In genomic region chr15:75067123-75067854, GRCh38 we compare ENCODE assay signal across 8 cellular contexts. TPM values are rescaled to one million over a fixed set of nuclear protein-coding genes. Genes with fewer than 3 reads are reported as not detected.
DNase-seq lines count a peak whose midpoint lies in the region; ATAC-seq and TF ChIP-seq lines count a peak whose summit lies in the region.

No MANE protein-coding gene starts in this region.

- no peaks in the 10 kb centered on the region for H3K27me3 ChIP-seq in uterus
- no peaks in the 10 kb centered on the region for H3K27me3 ChIP-seq in stomach

- H3K36me3 ChIP-seq in uterus (no peaks in the 10 kb centered on the region), stomach (no peaks in the 10 kb centered on the region)

- POLR2A ChIA-PET in T-cell (lab: Charles Lee): no interaction called here

- WGBS in stomach, 5 donors: 69 to 82% (median 73%) methylated on average over 3 of the region's 3 CpGs

- H3K4me3 Mint-ChIP-seq in T-cell: peak overlapping the region; percentile 0 to 41 (median 4)
- H3K4me3 Mint-ChIP-seq in effector memory CD8-positive, alpha-beta T cell: peak overlapping the region; percentile 78 to 84

- intact Hi-C loops in uterus (cut with DNase I; ENCODE audit: low total_unique reads): no loop called here
- intact Hi-C loops in stomach (cut with DNase I; ENCODE audit: low total_unique reads): no loop called here

- ATAC-seq in T-cell (replicated peaks in 1 of 4): peak; percentile 52 to 80 (median 62)
- ATAC-seq in effector memory CD8-positive, alpha-beta T cell (replicated peaks): peak; percentile 72

- H3K27ac ChIP-seq in uterus (peak overlapping the region; percentile 28 to 60), stomach (no peak overlapping the region)

- peaks cover 29 to 43% (median 31%) of the 10 kb centered on the region in 3 donors for H3K4me1 Mint-ChIP-seq in T-cell
- peaks cover 25 to 36% of the 10 kb centered on the region in 2 donors for H3K4me1 Mint-ChIP-seq in effector memory CD8-positive, alpha-beta T cell (ENCODE audit: low read depth in 2 of 2)

- no peak overlapping the region for H3K4me3 ChIP-seq in uterus
- H3K4me3 ChIP-seq in stomach: no peak overlapping the region

- H3K4me1 ChIP-seq in uterus: no peaks in the 10 kb centered on the region
- peaks cover 0 to 33% (median 13%) of the 10 kb centered on the region in 4 donors for H3K4me1 ChIP-seq in stomach

- TF ChIP-seq CTCF in uterus (IDR thresholded peaks at IDR 0.05): no peak
- TF ChIP-seq CTCF in stomach (IDR thresholded peaks at IDR 0.05): no peak

- DNase-seq in stimulated activated CD4-positive, alpha-beta T cell treated with anti-CD3 and anti-CD28 coated beads, Interleukin-12 subunit alpha, Interleukin-12 subunit beta, amount 100 ng/mL, for 48 hours (ENCODE audit: low read depth in 2 of 3, low spot score in 1 of 3): peak in 2 of 3 donors; percentile 17 to 54
- no peak for DNase-seq in stimulated activated CD4-positive, alpha-beta T cell treated with anti-CD3 and anti-CD28 coated beads, Interleukin-12 subunit alpha, Interleukin-12 subunit beta, amount 100 ng/mL, for 4 hours
- peak in 4 of 34 experiments; percentile 13 to 38 (median 26) for DNase-seq in T-cell
- DNase-seq in effector memory CD8-positive, alpha-beta T cell: peak in 1 of 3 experiments; percentile 23
- no peak for DNase-seq in uterus
- no peak for DNase-seq in stomach
- DNase-seq in NCI-H2227 (lab: John Stamatoyannopoulos, UW; ENCODE audit: unreplicated experiment): no peak
- no peak for DNase-seq in NCI-H1436 treated with DMSO at 0.1 percent for 48 hours (lab: John Stamatoyannopoulos, UW)

- peaks cover 3 to 5% of the 10 kb centered on the region in 2 donors for H3K27me3 Mint-ChIP-seq in T-cell
- no peaks in the 10 kb centered on the region for H3K27me3 Mint-ChIP-seq in effector memory CD8-positive, alpha-beta T cell

- H3K27ac Mint-ChIP-seq in T-cell: peak overlapping the region; percentile 17 to 72
- H3K27ac Mint-ChIP-seq in effector memory CD8-positive, alpha-beta T cell: peak overlapping the region; percentile 77 to 88

- TF ChIP-seq POLR2A in uterus (IDR thresholded peaks at IDR 0.05): no peak
- no peak for TF ChIP-seq POLR2A in stomach (IDR thresholded peaks at IDR 0.05)

- CTCF ChIA-PET in T-cell (lab: Charles Lee): no interaction called here

- H3K36me3 Mint-ChIP-seq in T-cell: no peaks in the 10 kb centered on the region
- peaks cover 9% of the 10 kb centered on the region for H3K36me3 Mint-ChIP-seq in effector memory CD8-positive, alpha-beta T cell (ENCODE audit: insufficient read depth)

- no peaks in the 10 kb centered on the region for H3K9me3 ChIP-seq in uterus
- no peaks in the 10 kb centered on the region for H3K9me3 ChIP-seq in stomach

- H3K9me3 Mint-ChIP-seq in T-cell: no peaks in the 10 kb centered on the region
- no peaks in the 10 kb centered on the region for H3K9me3 Mint-ChIP-seq in effector memory CD8-positive, alpha-beta T cell

- no peak for TF ChIP-seq EP300 in stomach (IDR thresholded peaks at IDR 0.05)

RNA-seq across cellular contexts. Expression of gene PPCDC, which starts 43.9 kb away (rescaled TPM):
- total RNA-seq in T-cell (10 to 100 TPM in 4 of 5 donors, 1 to 10 TPM in 1; 9.3 to 14.3 (median 11.8) TPM), uterus (10 to 100 TPM in 2 of 4 donors, 1 to 10 TPM in 2; 1.2 to 22.8 (median 6.9) TPM), stomach (10 to 100 TPM in 4 of 5 donors, 1 to 10 TPM in 1; 3.2 to 74.1 (median 35.7) TPM)
- polyA plus RNA-seq in stomach: 10 to 100 TPM; 19.7 to 24.6 (median 21.0) TPM

Comparison
In these comparisons a context has a peak if more than half of its experiments do, and no peak if none do; other contexts are left out.
1. DNase-seq: peak in stimulated activated CD4-positive, alpha-beta T cell treated with anti-CD3 and anti-CD28 coated beads, Interleukin-12 subunit alpha, Interleukin-12 subunit beta, amount 100 ng/mL, for 48 hours (2 of 3); none in stimulated activated CD4-positive, alpha-beta T cell treated with anti-CD3 and anti-CD28 coated beads, Interleukin-12 subunit alpha, Interleukin-12 subunit beta, amount 100 ng/mL, for 4 hours (single experiment), uterus (0 of 2), stomach (single experiment), NCI-H2227 (single experiment) and NCI-H1436 treated with DMSO at 0.1 percent for 48 hours (single experiment).
2. H3K27ac ChIP-seq: peak in uterus (2 of 2); none in stomach (0 of 5).